ENCODE assay signal across 14 cellular contexts in genomic region chr2:204115288-204115687, GRCh38.
"Had no signal": no experiment of that assay in that cellular context is flagged by ENCODE, and none has a peak within 500 bp of the region (broad histone marks: within the 10 kb centered on the region; RNA-seq: fewer than 3 reads in every experiment).

No MANE protein-coding gene starts in this region.

- H3K9me3 ChIP-seq: left lung, pancreas, suprapubic skin, upper lobe of left lung had no signal

- H3K36me3 ChIP-seq: brain microvascular endothelial cell, left lung, neural progenitor cell, pancreas, suprapubic skin, upper lobe of left lung had no signal

- H3K27me3 ChIP-seq: left lung, neural progenitor cell, pancreas, suprapubic skin, upper lobe of left lung had no signal

- H3K4me3 ChIP-seq: left lung, neural progenitor cell, pancreas, suprapubic skin, upper lobe of left lung had no signal

- H3K27ac ChIP-seq: brain microvascular endothelial cell, left lung, neural progenitor cell, pancreas, suprapubic skin, upper lobe of left lung had no signal

- DNase-seq: activated CD4-positive, alpha-beta T cell treated with anti-CD3 and anti-CD28 coated beads, Interleukin-2, amount 10 ng/mL, durations not matched to agents 7 days and 5 days; activated CD4-positive, CD25-positive, alpha-beta regulatory T cell; activated naive CD4-positive, alpha-beta T cell treated with anti-CD3 and anti-CD28 coated beads, Interleukin-2, amount 50 U/mL, for 16 hours; amniotic stem cell; brain microvascular endothelial cell; cerebellar nuclear complex; glutamatergic neuron; left lung; pancreas; stimulated activated CD4-positive, alpha-beta T cell treated with anti-CD3 and anti-CD28 coated beads, Interleukin-1b, Interleukin-23, amount 100 ng/mL, for 48 hours; stimulated activated naive B cell treated with anti-CD40 and anti-IgM and Interleukin-4, amounts not matched to agents 10 μg/mL and 1 μg/mL and 100 μg/mL, for 72 hours; upper lobe of left lung had no signal
